In genomic region chr5:149452007-149452664, GRCh38 we compare ENCODE assay signal across 1 cellular context.
TF ChIP-seq lines count a peak whose summit lies in the region.

No MANE protein-coding gene starts in this region.

TF ChIP-seq in K562, 482 proteins besides CTCF, POLR2A, EP300 and RAD21 (continued from another document and continues in another):
- TF ChIP-seq CBX2 (IDR thresholded peaks at IDR 0.05; ENCODE audit: insufficient read depth, low read length, poor library complexity, severe bottlenecking) (no peak), ADNP (tag; IDR thresholded peaks at IDR 0.05) (peak; percentile 99), SAFB (IDR thresholded peaks at IDR 0.05; ENCODE audit: borderline replicate concordance, low read depth, low read length) (no peak), EHMT2 (IDR thresholded peaks at IDR 0.05) (peak; percentile 48; the same call in 1 of the 2 replicates), CHD1 (IDR thresholded peaks at IDR 0.05; ENCODE audit: low read length) (no peak), DMBX1 (CRISPR knock-in tag; IDR thresholded peaks at IDR 0.05; ENCODE audit: borderline replicate concordance) (no peak), GTF2A2 (tag; IDR thresholded peaks at IDR 0.05) (no peak), TSHZ1 (CRISPR knock-in tag; IDR thresholded peaks at IDR 0.05) (no peak), ZNF263 (CRISPR knock-in tag; IDR thresholded peaks at IDR 0.05; ENCODE audit: borderline replicate concordance) (no peak), GTF2E2 (tag; IDR thresholded peaks at IDR 0.05) (no peak), ZNF24 (IDR thresholded peaks at IDR 0.05) (peak; percentile 76; the same call in 1 of the 2 replicates), GTF2F1 (IDR thresholded peaks at IDR 0.05; ENCODE audit: low read depth, low read length) (no peak), STAT6 (CRISPR knock-in tag; IDR thresholded peaks at IDR 0.05) (peak; percentile 83), RBM15 (IDR thresholded peaks at IDR 0.05; ENCODE audit: insufficient read depth, low read length) (no peak), TCF3 (CRISPR knock-in tag; IDR thresholded peaks at IDR 0.05) (peak; percentile 67), CBX3 (IDR thresholded peaks at IDR 0.05; ENCODE audit: borderline replicate concordance in 1 of 2, low read length in 2 of 2) (peak in 1 of 2 experiments; percentile 96; a peak in 2 of 3 replicates), YBX1 (IDR thresholded peaks at IDR 0.05) (no peak), NFXL1 (CRISPR knock-in tag; IDR thresholded peaks at IDR 0.05) (no peak), CHAMP1 (IDR thresholded peaks at IDR 0.05) (no peak), TFAM (CRISPR knock-in tag; conservative IDR thresholded peaks at IDR 0.05) (no peak), CHD4 (IDR thresholded peaks at IDR 0.05; ENCODE audit: insufficient read depth, insufficient replicate concordance, low read depth, low read length, poor library complexity, severe bottlenecking) (peak; percentile 99), MECOM (CRISPR knock-in tag; IDR thresholded peaks at IDR 0.05) (no peak), XRCC4 (IDR thresholded peaks at IDR 0.05; ENCODE audit: extremely low read depth, insufficient read depth, insufficient read length) (no peak), ZNF12 (CRISPR knock-in tag; IDR thresholded peaks at IDR 0.05) (no peak), CBFA2T3 (IDR thresholded peaks at IDR 0.05) (peak; percentile 75), ZHX1 (conservative IDR thresholded peaks at IDR 0.05; ENCODE audit: low read length) (no peak), WHSC1 (IDR thresholded peaks at IDR 0.05; ENCODE audit: low read length) (no peak), ERF (CRISPR knock-in tag; IDR thresholded peaks at IDR 0.05) (0 out of 2 replicates have a peak, but pooled peaks have one; percentile 17), NBN (IDR thresholded peaks at IDR 0.05; ENCODE audit: low read depth) (peak; percentile 87; the same call in 1 of the 2 replicates), BCL6 (CRISPR knock-in tag; IDR thresholded peaks at IDR 0.05) (0 out of 2 replicates have a peak, but pooled peaks have one; percentile 14), AFF1 (IDR thresholded peaks at IDR 0.05; ENCODE audit: low read depth in 1 of 2, partially characterized antibody in 2 of 2) (peak in 1 of 2 experiments; percentile 68), SMARCE1 (IDR thresholded peaks at IDR 0.05) (peak; percentile 69), BDP1 (IDR thresholded peaks at IDR 0.05; ENCODE audit: insufficient read depth, insufficient read length) (no peak), CBFA2T2 (conservative IDR thresholded peaks at IDR 0.05) (peak; percentile 51), NR3C1 (CRISPR knock-in tag; IDR thresholded peaks at IDR 0.05) (no peak), MXI1 (IDR thresholded peaks at IDR 0.05; ENCODE audit: low read depth, low read length) (no peak), HNRNPH1 (optimal IDR thresholded peaks at IDR 0.05; ENCODE audit: low read depth, low read length) (no peak), ZSCAN29 (IDR thresholded peaks at IDR 0.05) (no peak), POLR3G (IDR thresholded peaks at IDR 0.05; ENCODE audit: extremely low read depth, insufficient read length, insufficient replicate concordance) (no peak), TAF1 (IDR thresholded peaks at IDR 0.05; ENCODE audit: control insufficient read depth, extremely low read depth, insufficient read depth, low read length, severe bottlenecking) (peak; percentile 18)
- TF ChIP-seq, protein P1, sequence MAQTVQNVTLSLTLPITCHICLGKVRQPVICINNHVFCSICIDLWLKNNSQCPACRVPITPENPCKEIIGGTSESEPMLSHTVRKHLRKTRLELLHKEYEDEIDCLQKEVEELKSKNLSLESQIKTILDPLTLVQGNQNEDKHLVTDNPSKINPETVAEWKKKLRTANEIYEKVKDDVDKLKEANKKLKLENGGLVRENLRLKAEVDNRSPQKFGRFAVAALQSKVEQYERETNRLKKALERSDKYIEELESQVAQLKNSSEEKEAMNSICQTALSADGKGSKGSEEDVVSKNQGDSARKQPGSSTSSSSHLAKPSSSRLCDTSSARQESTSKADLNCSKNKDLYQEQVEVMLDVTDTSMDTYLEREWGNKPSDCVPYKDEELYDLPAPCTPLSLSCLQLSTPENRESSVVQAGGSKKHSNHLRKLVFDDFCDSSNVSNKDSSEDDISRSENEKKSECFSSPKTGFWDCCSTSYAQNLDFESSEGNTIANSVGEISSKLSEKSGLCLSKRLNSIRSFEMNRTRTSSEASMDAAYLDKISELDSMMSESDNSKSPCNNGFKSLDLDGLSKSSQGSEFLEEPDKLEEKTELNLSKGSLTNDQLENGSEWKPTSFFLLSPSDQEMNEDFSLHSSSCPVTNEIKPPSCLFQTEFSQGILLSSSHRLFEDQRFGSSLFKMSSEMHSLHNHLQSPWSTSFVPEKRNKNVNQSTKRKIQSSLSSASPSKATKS (CRISPR knock-in tag; IDR thresholded peaks at IDR 0.05): no peak
- TF ChIP-seq, protein P2, sequence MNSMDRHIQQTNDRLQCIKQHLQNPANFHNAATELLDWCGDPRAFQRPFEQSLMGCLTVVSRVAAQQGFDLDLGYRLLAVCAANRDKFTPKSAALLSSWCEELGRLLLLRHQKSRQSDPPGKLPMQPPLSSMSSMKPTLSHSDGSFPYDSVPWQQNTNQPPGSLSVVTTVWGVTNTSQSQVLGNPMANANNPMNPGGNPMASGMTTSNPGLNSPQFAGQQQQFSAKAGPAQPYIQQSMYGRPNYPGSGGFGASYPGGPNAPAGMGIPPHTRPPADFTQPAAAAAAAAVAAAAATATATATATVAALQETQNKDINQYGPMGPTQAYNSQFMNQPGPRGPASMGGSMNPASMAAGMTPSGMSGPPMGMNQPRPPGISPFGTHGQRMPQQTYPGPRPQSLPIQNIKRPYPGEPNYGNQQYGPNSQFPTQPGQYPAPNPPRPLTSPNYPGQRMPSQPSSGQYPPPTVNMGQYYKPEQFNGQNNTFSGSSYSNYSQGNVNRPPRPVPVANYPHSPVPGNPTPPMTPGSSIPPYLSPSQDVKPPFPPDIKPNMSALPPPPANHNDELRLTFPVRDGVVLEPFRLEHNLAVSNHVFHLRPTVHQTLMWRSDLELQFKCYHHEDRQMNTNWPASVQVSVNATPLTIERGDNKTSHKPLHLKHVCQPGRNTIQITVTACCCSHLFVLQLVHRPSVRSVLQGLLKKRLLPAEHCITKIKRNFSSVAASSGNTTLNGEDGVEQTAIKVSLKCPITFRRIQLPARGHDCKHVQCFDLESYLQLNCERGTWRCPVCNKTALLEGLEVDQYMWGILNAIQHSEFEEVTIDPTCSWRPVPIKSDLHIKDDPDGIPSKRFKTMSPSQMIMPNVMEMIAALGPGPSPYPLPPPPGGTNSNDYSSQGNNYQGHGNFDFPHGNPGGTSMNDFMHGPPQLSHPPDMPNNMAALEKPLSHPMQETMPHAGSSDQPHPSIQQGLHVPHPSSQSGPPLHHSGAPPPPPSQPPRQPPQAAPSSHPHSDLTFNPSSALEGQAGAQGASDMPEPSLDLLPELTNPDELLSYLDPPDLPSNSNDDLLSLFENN (IDR thresholded peaks at IDR 0.05; ENCODE audit: low read depth in 2 of 2, low read length in 2 of 2): peak in 1 of 2 experiments; percentile 40; a peak in 1 of 4 replicates
